In the genomic region with DNA sequence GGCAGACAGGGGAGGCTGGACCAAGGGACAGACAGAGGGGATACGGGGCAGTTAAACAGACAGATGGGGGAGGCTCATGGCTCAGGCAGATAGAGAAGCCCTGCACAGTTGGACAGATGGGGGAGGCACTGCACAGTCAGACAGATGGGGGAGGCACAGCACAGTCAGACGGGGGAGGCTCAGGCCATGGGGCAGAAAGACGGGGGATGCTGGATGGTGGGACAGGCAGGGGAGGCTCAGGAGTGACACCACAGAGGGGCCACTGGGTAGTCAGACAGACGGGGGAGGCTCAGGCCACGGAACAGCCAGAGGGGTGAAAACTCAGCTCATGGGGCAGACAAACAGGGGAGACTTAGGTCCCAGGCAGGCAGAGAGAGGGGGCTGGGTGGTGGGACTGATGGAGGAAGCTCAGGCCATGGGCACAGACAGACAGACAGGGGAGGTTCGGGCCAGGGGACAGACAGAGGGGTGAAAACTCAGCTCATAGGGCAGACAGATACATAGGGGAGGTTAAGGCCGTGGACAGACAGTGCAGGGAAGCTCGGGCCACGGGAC, we compare ENCODE assay signal across 9 cellular contexts. TPM values are rescaled to one million over a fixed set of nuclear protein-coding genes. Genes with fewer than 3 reads are reported as not detected.
DNase-seq lines count a peak whose midpoint lies in the region; ATAC-seq, FAIRE-seq and TF ChIP-seq lines count a peak whose summit lies in the region.
"Had no signal": no experiment of that assay in that cellular context is flagged by ENCODE, and none has a peak within 500 bp of the region (broad histone marks: within the 10 kb centered on the region; RNA-seq: fewer than 3 reads in every experiment).

No MANE protein-coding gene starts in this region.

- TF ChIP-seq RAD21 in HepG2 (CRISPR knock-in tag; IDR thresholded peaks at IDR 0.05): no peak

- H3K79me2 ChIP-seq in HepG2 (ENCODE audit: insufficient read depth, low read length): peaks cover 14% of the 10 kb centered on the region

- 33% methylated on average over 9 of the region's 9 CpGs for WGBS in HepG2 (ENCODE audit: low lambda C conversion rate)
- WGBS in suprapubic skin: 29% methylated on average over 9 of the region's 9 CpGs

- FAIRE-seq in HepG2 (lab: Jason Lieb, UNC): no peak
- FAIRE-seq: endometrium had no signal

- CTCF ChIA-PET in activated CD4-positive, alpha-beta T cell treated with anti-CD3 and anti-CD28 coated beads for 36 hours (lab: Charles Lee): interaction anchor here (0.5 to 2.7 kb wide), 6 partner anchors 10 to 846 kb away, joined by 3 to 23 read pairs (median 6); no protein-coding TSS in a partner anchor
- CTCF ChIA-PET in HepG2 (lab: Yijun Ruan, JAX; ENCODE audit: low intra/inter-chr PET ratio, low total read pairs): no interaction called here

- H4K20me1 ChIP-seq in HepG2 (ENCODE audit: insufficient read depth, low read length): no peaks in the 10 kb centered on the region

- peak overlapping the region; percentile 92 for H3K27ac Mint-ChIP-seq in activated CD4-positive, alpha-beta T cell treated with anti-CD3 and anti-CD28 coated beads for 36 hours

- TF ChIP-seq CTCF in HepG2 (CRISPR knock-in tag; IDR thresholded peaks at IDR 0.05) (no peak), suprapubic skin (IDR thresholded peaks at IDR 0.05) (no peak)

- H3K27ac ChIP-seq in HepG2 (ENCODE audit: extremely low read length, insufficient read depth, low read length) (no peak overlapping the region), suprapubic skin (no peak overlapping the region)

- H3K27me3 ChIP-seq in adipocyte (replicated peaks; ENCODE audit: control insufficient read depth, insufficient read depth, low read length) (no peaks in the 10 kb centered on the region), HepG2 (ENCODE audit: control insufficient read depth in 1 of 2, insufficient read depth in 2 of 2, low read length in 2 of 2) (no peaks in the 10 kb centered on the region), suprapubic skin (no peaks in the 10 kb centered on the region)

- H3K27me3 Mint-ChIP-seq in activated CD4-positive, alpha-beta T cell treated with anti-CD3 and anti-CD28 coated beads for 36 hours: no peaks in the 10 kb centered on the region

- intact Hi-C loops in activated CD4-positive, alpha-beta T cell treated with anti-CD3 and anti-CD28 coated beads for 36 hours (cut with DNase I, micrococcal nuclease): loop anchor here (2.0 to 5.0 kb wide), 3 partner anchors 49 to 846 kb away; a partner anchor contains a TSS
- intact Hi-C loops in HepG2 (cut with micrococcal nuclease; ENCODE audit: unreplicated experiment): no loop called here

- DNase-seq in activated CD4-positive, alpha-beta T cell treated with anti-CD3 and anti-CD28 coated beads for 36 hours: peak; percentile 48
- DNase-seq in activated CD4-positive, alpha-beta T cell treated with anti-CD3 and anti-CD28 coated beads, Interleukin-2, amount 50 U/mL, for 1 hour: no peak
- DNase-seq in adipocyte (ENCODE audit: low read depth) (no peak), HepG2 (ENCODE audit: low spot score) (no peak), suprapubic skin (ENCODE audit: low spot score in 2 of 2) (no peak), kidney tubule cell (ENCODE audit: low spot score) (no peak)

- TF ChIP-seq EP300 in HepG2 (IDR thresholded peaks at IDR 0.05; ENCODE audit: low read depth in 2 of 2, low read length in 2 of 2) (no peak), HepG2 (CRISPR knock-in tag; IDR thresholded peaks at IDR 0.05; ENCODE audit: borderline replicate concordance) (no peak), suprapubic skin (IDR thresholded peaks at IDR 0.05) (no peak)

- peaks cover 43% of the 10 kb centered on the region for H3K4me1 Mint-ChIP-seq in activated CD4-positive, alpha-beta T cell treated with anti-CD3 and anti-CD28 coated beads for 36 hours

- POLR2A ChIA-PET in activated CD4-positive, alpha-beta T cell treated with anti-CD3 and anti-CD28 coated beads for 36 hours (lab: Charles Lee): interaction anchor here (0.6 to 0.9 kb wide), 3 partner anchors 12 to 165 kb away, joined by 3 read pairs; no protein-coding TSS in a partner anchor
- POLR2A ChIA-PET in HepG2 (lab: Yijun Ruan, JAX): interaction anchor here (2.3 kb wide), 1 partner anchor 76 kb away, joined by 6 read pairs; a partner anchor contains a TSS

- H3K4me3 ChIP-seq in adipocyte (ENCODE audit: low read length) (peak overlapping the region; percentile 92), HepG2 (replicated peaks in 1 of 3; ENCODE audit: insufficient read depth in 1 of 3, low read depth in 2 of 3, low read length in 3 of 3) (peak overlapping the region; percentile 85 to 95 (median 91); a peak in 5 of 6 replicates), suprapubic skin (peak overlapping the region; percentile 92)

- no peaks in the 10 kb centered on the region for H3K9me3 ChIP-seq in adipocyte (ENCODE audit: control insufficient read depth, low read length)
- no peaks in the 10 kb centered on the region for H3K9me3 ChIP-seq in HepG2 (ENCODE audit: low read length)
- no peaks in the 10 kb centered on the region for H3K9me3 ChIP-seq in suprapubic skin

- H3K36me3 ChIP-seq in adipocyte (ENCODE audit: control insufficient read depth, insufficient read depth, low read length, severe bottlenecking) (no peaks in the 10 kb centered on the region), HepG2 (replicated peaks in 1 of 2; ENCODE audit: control insufficient read depth in 1 of 2, insufficient read depth in 2 of 2, low read length in 2 of 2) (no peaks in the 10 kb centered on the region), suprapubic skin (no peaks in the 10 kb centered on the region)

- H2AFZ ChIP-seq in HepG2 (ENCODE audit: low read length): no peak overlapping the region

- ATAC-seq in activated CD4-positive, alpha-beta T cell treated with anti-CD3 and anti-CD28 coated beads for 36 hours: peak; percentile 3
- ATAC-seq in HepG2 (no peak; the same call in 2 of the 3 replicates), GM21526 (IDR thresholded peaks at IDR 0.05; ENCODE audit: low FRiP score, unreplicated experiment) (no peak), GM19023 (IDR thresholded peaks at IDR 0.05; ENCODE audit: unreplicated experiment) (no peak)

- in situ Hi-C loops in HepG2 (cut with HindIII; ENCODE audit: extremely low pct_ligation_motif_present, low pct_unique_long_range_greater_than_20kb): no loop called here

- peaks cover 27% of the 10 kb centered on the region for H3K4me1 ChIP-seq in adipocyte (ENCODE audit: control insufficient read depth, insufficient read depth, low read length)
- H3K4me1 ChIP-seq in HepG2 (ENCODE audit: insufficient read depth, low read length): peaks cover 54% of the 10 kb centered on the region
- peaks cover 40% of the 10 kb centered on the region for H3K4me1 ChIP-seq in suprapubic skin

- H3K4me2 ChIP-seq in HepG2 (ENCODE audit: low read depth, low read length): peak overlapping the region; percentile 96

- H3K9ac ChIP-seq in adipocyte (ENCODE audit: low read length) (peak overlapping the region; percentile 89), HepG2 (ENCODE audit: insufficient read depth, low read depth, low read length) (peak overlapping the region; percentile 87)

- peaks cover 4% of the 10 kb centered on the region for H3K36me3 Mint-ChIP-seq in activated CD4-positive, alpha-beta T cell treated with anti-CD3 and anti-CD28 coated beads for 36 hours (ENCODE audit: low read depth)

- BruUV-seq in HepG2 (replicated peaks; lab: Mats Ljungman, UMichigan): no TSS peak

- H3K4me3 Mint-ChIP-seq in activated CD4-positive, alpha-beta T cell treated with anti-CD3 and anti-CD28 coated beads for 36 hours: peak overlapping the region; percentile 96

- TF ChIP-seq POLR2A in HepG2 (IDR thresholded peaks at IDR 0.05; ENCODE audit: insufficient read depth in 1 of 2, low read depth in 2 of 2, low read length in 2 of 2) (no peak), suprapubic skin (IDR thresholded peaks at IDR 0.05) (no peak)

- H3K9me3 Mint-ChIP-seq in activated CD4-positive, alpha-beta T cell treated with anti-CD3 and anti-CD28 coated beads for 36 hours (ENCODE audit: low read depth): no peaks in the 10 kb centered on the region

RNA-seq across cellular contexts. Expression of a gene that starts 0.9 kb away (rescaled TPM):
- total RNA-seq in activated CD4-positive, alpha-beta T cell treated with anti-CD3 and anti-CD28 coated beads for 36 hours: 10 to 100 TPM; 44.7 to 46.7 TPM
- total RNA-seq in HepG2 (2016; rRNA removed; fragmentation: Illumina TruSeq; extraction: Trizol) (14.0 and 29.1 TPM in 2 replicates), suprapubic skin (100 to 1,000 TPM in 2 of 4 donors, 10 to 100 TPM in 2; 60.4 to 206 (median 119) TPM)
- total RNA-seq in HepG2 (2016; cell fraction: cytosol; rRNA removed; fragmentation: Illumina TruSeq; extraction: Trizol; ENCODE audit: low read depth): 9.9 and 10.2 TPM in 2 replicates
- 10.6 and 28.5 TPM in 2 replicates for total RNA-seq in HepG2 (2016; cell fraction: insoluble cytoplasmic fraction; rRNA removed; fragmentation: Illumina TruSeq; extraction: Trizol)
- total RNA-seq in HepG2 (2016; cell fraction: membrane; rRNA removed; fragmentation: Illumina TruSeq; extraction: Trizol): 19.7 and 20.6 TPM in 2 replicates
- total RNA-seq in HepG2 (2016; cell fraction: nucleus; rRNA removed; fragmentation: Illumina TruSeq; extraction: Trizol): 25.3 and 29.9 TPM in 2 replicates
- 27.2 and 37.0 TPM in 2 replicates for polyA plus RNA-seq in HepG2 (2011; rRNA removed)
- 16.9 and 29.1 TPM in 2 replicates for polyA plus RNA-seq in HepG2 (2011; cell fraction: cytosol; rRNA removed)
- polyA plus RNA-seq in HepG2 (2011; cell fraction: nucleus; rRNA removed): 143 and 182 TPM in 2 replicates
- polyA plus RNA-seq in HepG2 (2012): 21.1 and 40.6 TPM in 2 replicates
- polyA plus RNA-seq in HepG2 (2016; cell fraction: cytosol; fragmentation: Illumina TruSeq; extraction: Trizol; ENCODE audit: low read depth): 12.9 and 14.1 TPM in 2 replicates
- 12.6 and 14.9 TPM in 2 replicates for polyA plus RNA-seq in HepG2 (2016; cell fraction: insoluble cytoplasmic fraction; fragmentation: Illumina TruSeq; extraction: Trizol; ENCODE audit: low read depth)
- 19.3 and 20.1 TPM in 2 replicates for polyA plus RNA-seq in HepG2 (2016; cell fraction: membrane; fragmentation: Illumina TruSeq; extraction: Trizol; ENCODE audit: low read depth)
- 55.9 and 62.9 TPM in 2 replicates for polyA plus RNA-seq in HepG2 (2016; cell fraction: nucleus; fragmentation: Illumina TruSeq; extraction: Trizol; ENCODE audit: insufficient read depth, low read depth)
- 76.5 and 865 TPM in 2 replicates for polyA minus RNA-seq in HepG2 (2011; rRNA and poly(A)+ RNA removed; ENCODE audit: low replicate concordance)
- polyA minus RNA-seq in HepG2 (2011; cell fraction: cytosol; rRNA and poly(A)+ RNA removed): 29.2 and 33.3 TPM in 2 replicates
- 22.5 and 22.8 TPM in 2 replicates for polyA minus RNA-seq in HepG2 (2011; cell fraction: nucleus; rRNA and poly(A)+ RNA removed)

RNA-seq across cellular contexts. Expression of a gene that starts 16.2 kb away (rescaled TPM):
- total RNA-seq in activated CD4-positive, alpha-beta T cell treated with anti-CD3 and anti-CD28 coated beads for 36 hours: 10 to 100 TPM; 59.5 to 62.5 TPM
- total RNA-seq in HepG2 (2016; rRNA removed; fragmentation: Illumina TruSeq; extraction: Trizol) (23.0 and 29.2 TPM in 2 replicates), suprapubic skin (100 to 1,000 TPM in 3 of 4 donors, 10 to 100 TPM in 1; 87.9 to 135 (median 118) TPM)
- 26.2 and 31.3 TPM in 2 replicates for total RNA-seq in HepG2 (2016; cell fraction: cytosol; rRNA removed; fragmentation: Illumina TruSeq; extraction: Trizol; ENCODE audit: low read depth)
- 26.2 and 29.0 TPM in 2 replicates for total RNA-seq in HepG2 (2016; cell fraction: insoluble cytoplasmic fraction; rRNA removed; fragmentation: Illumina TruSeq; extraction: Trizol)
- 40.2 and 42.4 TPM in 2 replicates for total RNA-seq in HepG2 (2016; cell fraction: membrane; rRNA removed; fragmentation: Illumina TruSeq; extraction: Trizol)
- 17.0 TPM in 2 replicates for total RNA-seq in HepG2 (2016; cell fraction: nucleus; rRNA removed; fragmentation: Illumina TruSeq; extraction: Trizol)
- polyA plus RNA-seq in HepG2 (2011; rRNA removed): 23.9 and 24.8 TPM in 2 replicates
- 17.7 and 28.8 TPM in 2 replicates for polyA plus RNA-seq in HepG2 (2011; cell fraction: cytosol; rRNA removed)
- 73.5 and 97.4 TPM in 2 replicates for polyA plus RNA-seq in HepG2 (2011; cell fraction: nucleus; rRNA removed)
- polyA plus RNA-seq in HepG2 (2012): 19.0 and 22.8 TPM in 2 replicates
- 33.9 and 35.6 TPM in 2 replicates for polyA plus RNA-seq in HepG2 (2016; cell fraction: cytosol; fragmentation: Illumina TruSeq; extraction: Trizol; ENCODE audit: low read depth)
- polyA plus RNA-seq in HepG2 (2016; cell fraction: insoluble cytoplasmic fraction; fragmentation: Illumina TruSeq; extraction: Trizol; ENCODE audit: low read depth): 36.6 TPM in 2 replicates
- polyA plus RNA-seq in HepG2 (2016; cell fraction: membrane; fragmentation: Illumina TruSeq; extraction: Trizol; ENCODE audit: low read depth): 38.7 and 44.5 TPM in 2 replicates
- 80.7 and 81.4 TPM in 2 replicates for polyA plus RNA-seq in HepG2 (2016; cell fraction: nucleus; fragmentation: Illumina TruSeq; extraction: Trizol; ENCODE audit: insufficient read depth, low read depth)
- 13.9 and 67.7 TPM in 2 replicates for polyA minus RNA-seq in HepG2 (2011; rRNA and poly(A)+ RNA removed; ENCODE audit: low replicate concordance)
- polyA minus RNA-seq in HepG2 (2011; cell fraction: cytosol; rRNA and poly(A)+ RNA removed): 10.8 and 16.1 TPM in 2 replicates
- 8.7 and 9.7 TPM in 2 replicates for polyA minus RNA-seq in HepG2 (2011; cell fraction: nucleus; rRNA and poly(A)+ RNA removed)

RNA-seq across cellular contexts. Expression of a gene that starts 17.5 kb away (rescaled TPM):
- total RNA-seq in activated CD4-positive, alpha-beta T cell treated with anti-CD3 and anti-CD28 coated beads for 36 hours: 1 to 10 TPM; 1.4 to 2.5 TPM
- total RNA-seq in HepG2 (2016; rRNA removed; fragmentation: Illumina TruSeq; extraction: Trizol) (not detected in 2 replicates), suprapubic skin (1 to 10 TPM in 2 of 4 donors, not detected in 2; 2.4 to 5.2 TPM)
- total RNA-seq in HepG2 (2016; cell fraction: cytosol; rRNA removed; fragmentation: Illumina TruSeq; extraction: Trizol; ENCODE audit: low read depth): not detected in 2 replicates
- total RNA-seq in HepG2 (2016; cell fraction: insoluble cytoplasmic fraction; rRNA removed; fragmentation: Illumina TruSeq; extraction: Trizol): not detected in 2 replicates
- not detected in 2 replicates for total RNA-seq in HepG2 (2016; cell fraction: membrane; rRNA removed; fragmentation: Illumina TruSeq; extraction: Trizol)
- total RNA-seq in HepG2 (2016; cell fraction: nucleus; rRNA removed; fragmentation: Illumina TruSeq; extraction: Trizol): not detected in 2 replicates
- polyA plus RNA-seq in HepG2 (2011; rRNA removed): not detected in 2 replicates
- not detected in 2 replicates for polyA plus RNA-seq in HepG2 (2011; cell fraction: cytosol; rRNA removed)
- 0.32 TPM in 1 of 2 replicates, not detected in the other for polyA plus RNA-seq in HepG2 (2011; cell fraction: nucleus; rRNA removed)
- 0.24 and 0.35 TPM in 2 replicates for polyA plus RNA-seq in HepG2 (2012)
- polyA plus RNA-seq in HepG2 (2016; cell fraction: cytosol; fragmentation: Illumina TruSeq; extraction: Trizol; ENCODE audit: low read depth): not detected in 2 replicates
- not detected in 2 replicates for polyA plus RNA-seq in HepG2 (2016; cell fraction: insoluble cytoplasmic fraction; fragmentation: Illumina TruSeq; extraction: Trizol; ENCODE audit: low read depth)
- polyA plus RNA-seq in HepG2 (2016; cell fraction: membrane; fragmentation: Illumina TruSeq; extraction: Trizol; ENCODE audit: low read depth): not detected in 2 replicates
- polyA plus RNA-seq in HepG2 (2016; cell fraction: nucleus; fragmentation: Illumina TruSeq; extraction: Trizol; ENCODE audit: insufficient read depth, low read depth): not detected in 2 replicates
- polyA minus RNA-seq in HepG2 (2011; rRNA and poly(A)+ RNA removed; ENCODE audit: low replicate concordance): not detected in 2 replicates
- not detected in 2 replicates for polyA minus RNA-seq in HepG2 (2011; cell fraction: cytosol; rRNA and poly(A)+ RNA removed)
- polyA minus RNA-seq in HepG2 (2011; cell fraction: nucleus; rRNA and poly(A)+ RNA removed): not detected in 2 replicates

RNA-seq across cellular contexts. Expression of a gene that starts 28.8 kb away (rescaled TPM):
- total RNA-seq in activated CD4-positive, alpha-beta T cell treated with anti-CD3 and anti-CD28 coated beads for 36 hours: under 1 TPM; 0.48 to 0.51 TPM
- total RNA-seq in HepG2 (2016; rRNA removed; fragmentation: Illumina TruSeq; extraction: Trizol) (not detected in 2 replicates), suprapubic skin (under 1 TPM; 0.19 to 0.89 (median 0.37) TPM)
- not detected in 2 replicates for total RNA-seq in HepG2 (2016; cell fraction: cytosol; rRNA removed; fragmentation: Illumina TruSeq; extraction: Trizol; ENCODE audit: low read depth)
- not detected in 2 replicates for total RNA-seq in HepG2 (2016; cell fraction: insoluble cytoplasmic fraction; rRNA removed; fragmentation: Illumina TruSeq; extraction: Trizol)
- total RNA-seq in HepG2 (2016; cell fraction: membrane; rRNA removed; fragmentation: Illumina TruSeq; extraction: Trizol): not detected in 2 replicates
- not detected in 2 replicates for total RNA-seq in HepG2 (2016; cell fraction: nucleus; rRNA removed; fragmentation: Illumina TruSeq; extraction: Trizol)
- 0.05 and 0.08 TPM in 2 replicates for polyA plus RNA-seq in HepG2 (2011; rRNA removed)
- 0.01 and 0.03 TPM in 2 replicates for polyA plus RNA-seq in HepG2 (2011; cell fraction: cytosol; rRNA removed)
- polyA plus RNA-seq in HepG2 (2011; cell fraction: nucleus; rRNA removed): 0.14 and 0.17 TPM in 2 replicates
- polyA plus RNA-seq in HepG2 (2012): 0.04 TPM in 1 of 2 replicates, not detected in the other
- not detected in 2 replicates for polyA plus RNA-seq in HepG2 (2016; cell fraction: cytosol; fragmentation: Illumina TruSeq; extraction: Trizol; ENCODE audit: low read depth)
- not detected in 2 replicates for polyA plus RNA-seq in HepG2 (2016; cell fraction: insoluble cytoplasmic fraction; fragmentation: Illumina TruSeq; extraction: Trizol; ENCODE audit: low read depth)
- not detected in 2 replicates for polyA plus RNA-seq in HepG2 (2016; cell fraction: membrane; fragmentation: Illumina TruSeq; extraction: Trizol; ENCODE audit: low read depth)
- not detected in 2 replicates for polyA plus RNA-seq in HepG2 (2016; cell fraction: nucleus; fragmentation: Illumina TruSeq; extraction: Trizol; ENCODE audit: insufficient read depth, low read depth)
- 0.02 and 5.9 TPM in 2 replicates for polyA minus RNA-seq in HepG2 (2011; rRNA and poly(A)+ RNA removed; ENCODE audit: low replicate concordance)
- not detected in 2 replicates for polyA minus RNA-seq in HepG2 (2011; cell fraction: cytosol; rRNA and poly(A)+ RNA removed)
- not detected in 2 replicates for polyA minus RNA-seq in HepG2 (2011; cell fraction: nucleus; rRNA and poly(A)+ RNA removed)

RNA-seq across cellular contexts. Expression of a gene that starts 50.2 kb away (rescaled TPM):
- under 1 TPM; 0.64 to 0.72 TPM for total RNA-seq in activated CD4-positive, alpha-beta T cell treated with anti-CD3 and anti-CD28 coated beads for 36 hours
- total RNA-seq in HepG2 (2016; rRNA removed; fragmentation: Illumina TruSeq; extraction: Trizol) (not detected in 2 replicates), suprapubic skin (under 1 TPM; 0.32 to 0.85 (median 0.41) TPM)
- total RNA-seq in HepG2 (2016; cell fraction: cytosol; rRNA removed; fragmentation: Illumina TruSeq; extraction: Trizol; ENCODE audit: low read depth): not detected in 2 replicates
- total RNA-seq in HepG2 (2016; cell fraction: insoluble cytoplasmic fraction; rRNA removed; fragmentation: Illumina TruSeq; extraction: Trizol): not detected in 2 replicates
- not detected in 2 replicates for total RNA-seq in HepG2 (2016; cell fraction: membrane; rRNA removed; fragmentation: Illumina TruSeq; extraction: Trizol)
- total RNA-seq in HepG2 (2016; cell fraction: nucleus; rRNA removed; fragmentation: Illumina TruSeq; extraction: Trizol): not detected in 2 replicates
- polyA plus RNA-seq in HepG2 (2011; rRNA removed): 0.05 and 0.09 TPM in 2 replicates
- polyA plus RNA-seq in HepG2 (2011; cell fraction: cytosol; rRNA removed): 0.04 TPM in 2 replicates
- polyA plus RNA-seq in HepG2 (2011; cell fraction: nucleus; rRNA removed): 0.11 TPM in 1 of 2 replicates, not detected in the other
- polyA plus RNA-seq in HepG2 (2012): not detected in 2 replicates
- polyA plus RNA-seq in HepG2 (2016; cell fraction: cytosol; fragmentation: Illumina TruSeq; extraction: Trizol; ENCODE audit: low read depth): not detected in 2 replicates
- polyA plus RNA-seq in HepG2 (2016; cell fraction: insoluble cytoplasmic fraction; fragmentation: Illumina TruSeq; extraction: Trizol; ENCODE audit: low read depth): not detected in 2 replicates
- polyA plus RNA-seq in HepG2 (2016; cell fraction: membrane; fragmentation: Illumina TruSeq; extraction: Trizol; ENCODE audit: low read depth): not detected in 2 replicates
- polyA plus RNA-seq in HepG2 (2016; cell fraction: nucleus; fragmentation: Illumina TruSeq; extraction: Trizol; ENCODE audit: insufficient read depth, low read depth): not detected in 2 replicates
- polyA minus RNA-seq in HepG2 (2011; rRNA and poly(A)+ RNA removed; ENCODE audit: low replicate concordance): 0.20 and 1.3 TPM in 2 replicates
- not detected in 2 replicates for polyA minus RNA-seq in HepG2 (2011; cell fraction: cytosol; rRNA and poly(A)+ RNA removed)
- polyA minus RNA-seq in HepG2 (2011; cell fraction: nucleus; rRNA and poly(A)+ RNA removed): not detected in 2 replicates
